ENCODE assay signal across 9 cellular contexts in the genomic region with DNA sequence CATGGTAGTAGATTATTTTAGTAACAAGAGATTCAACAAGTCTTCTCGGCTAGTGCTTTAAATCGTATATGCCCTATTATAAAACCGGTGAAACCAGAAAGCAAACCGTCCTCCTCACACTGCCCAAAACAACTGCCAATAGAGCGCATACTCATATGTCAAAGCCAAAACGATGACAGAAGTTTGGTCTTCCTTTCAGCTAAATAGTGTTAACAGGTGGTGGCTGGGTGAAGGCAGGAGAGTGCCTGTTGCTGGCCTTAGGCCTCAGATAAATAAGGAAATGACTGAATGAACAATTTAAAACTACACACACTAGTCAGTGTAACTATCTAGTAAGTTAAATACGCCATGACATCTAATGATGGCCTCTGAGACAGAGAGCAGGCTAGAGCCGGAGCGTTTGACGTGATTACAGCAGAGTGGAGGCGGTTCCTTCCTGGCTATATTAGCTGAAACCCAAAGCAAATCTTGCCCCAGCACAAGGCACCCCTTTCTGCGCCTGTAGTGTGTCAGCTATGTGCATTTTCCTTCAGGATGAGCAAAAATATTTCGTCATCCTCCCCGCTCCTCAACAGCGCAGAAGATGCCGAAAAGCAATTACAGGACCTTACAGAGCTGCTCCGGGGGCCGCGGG. TPM values are rescaled to one million over a fixed set of nuclear protein-coding genes. Genes with fewer than 3 reads are reported as not detected.
A peak's percentile ranks its signal among the peaks of the same experiment; 100 is the strongest.
DNase-seq lines count a peak whose midpoint lies in the region; ATAC-seq, FAIRE-seq and TF ChIP-seq lines count a peak whose summit lies in the region.
"Had no signal": no experiment of that assay in that cellular context is flagged by ENCODE, and none has a peak within 500 bp of the region (broad histone marks: within the 10 kb centered on the region; RNA-seq: fewer than 3 reads in every experiment).

No MANE protein-coding gene starts in this region.

- H3K4me1 ChIP-seq in A549: peaks cover 14% of the 10 kb centered on the region; the same call in 1 of the 3 replicates

- peak; percentile 56 to 76 for ATAC-seq in A549
- no peak for ATAC-seq in naive B cell (ENCODE audit: low read depth in 2 of 2)
- ATAC-seq in GM19328 (IDR thresholded peaks at IDR 0.05; ENCODE audit: unreplicated experiment): no peak
- no peak for ATAC-seq in GM21825 (IDR thresholded peaks at IDR 0.05; ENCODE audit: unreplicated experiment)
- no peak for ATAC-seq in GM19023 (IDR thresholded peaks at IDR 0.05; ENCODE audit: unreplicated experiment)

- peak overlapping the region; percentile 58 to 84 (median 78) for H3K4me3 Mint-ChIP-seq in naive B cell

- peaks cover 3 to 21% (median 17%) of the 10 kb centered on the region in 7 donors for H3K9me3 Mint-ChIP-seq in naive B cell

- peak overlapping the region; percentile 88 for H3K4me3 ChIP-seq in A549
- peak overlapping the region; percentile 47 to 84 (median 74) for H3K4me3 ChIP-seq in dorsolateral prefrontal cortex

- H3K27me3 ChIP-seq in dorsolateral prefrontal cortex: peaks cover 0 to 3% (median 0%) of the 10 kb centered on the region in 45 donors

- H3K27ac Mint-ChIP-seq in naive B cell: peak overlapping the region in 1 of 6 donors; percentile 14

- intact Hi-C loops in dorsolateral prefrontal cortex (cut with DNase I): no loop called here

- TF ChIP-seq CTCF in A549 (IDR thresholded peaks at IDR 0.05) (no peak), dorsolateral prefrontal cortex (IDR thresholded peaks at IDR 0.05 in 54 of 56, conservative IDR thresholded peaks at IDR 0.05 in 2 of 56; ENCODE audit: low read depth in 1 of 56, partially characterized antibody in 56 of 56) (no peak), RWPE1 (conservative IDR thresholded peaks at IDR 0.05; ENCODE audit: low read depth) (no peak)

- no peak for TF ChIP-seq RAD21 in A549 (conservative IDR thresholded peaks at IDR 0.05 in 1 of 2, IDR thresholded peaks at IDR 0.05 in 1 of 2)

- H3K27ac ChIP-seq in A549: peak overlapping the region; percentile 92 to 94
- H3K27ac ChIP-seq in dorsolateral prefrontal cortex: peak overlapping the region in 55 of 59 donors; percentile 2 to 92 (median 72)
- H3K27ac ChIP-seq in RWPE1: no peak overlapping the region

- no peak for FAIRE-seq in A549 (lab: Jason Lieb, UNC)

- H3K9me3 ChIP-seq in A549: peaks cover 21% of the 10 kb centered on the region

- no peak for TF ChIP-seq POLR2A in A549 (IDR thresholded peaks at IDR 0.05; ENCODE audit: low read length)

- WGBS in A549 (ENCODE audit: missing lambda C conversion rate): 55% methylated on average over 19 of the region's 19 CpGs

- DNase-seq in A549 (ENCODE audit: low read depth in 1 of 2, low spot score in 1 of 2) (peak; percentile 9 to 50), NCI-H146 (lab: John Stamatoyannopoulos, UW) (peak; percentile 47), dorsolateral prefrontal cortex (peak in 2 of 10 donors; percentile 5 to 19), naive B cell (no peak), RWPE1 (ENCODE audit: low spot score) (no peak)

- H3K4me2 ChIP-seq in A549: peak overlapping the region; percentile 83

- H3K4me1 Mint-ChIP-seq in naive B cell: peaks cover 0 to 6% (median 4%) of the 10 kb centered on the region in 3 donors

- no peak for TF ChIP-seq EP300 in A549 (IDR thresholded peaks at IDR 0.05)

- peaks cover 15 to 17% of the 10 kb centered on the region in 2 donors for H3K36me3 Mint-ChIP-seq in naive B cell

- H3K27me3 Mint-ChIP-seq in naive B cell: peaks cover 60 to 71% (median 69%) of the 10 kb centered on the region in 3 donors

- CTCF ChIA-PET in A549 (lab: Yijun Ruan, JAX): interaction anchor here (0.6 to 7.4 kb wide), 13 partner anchors 11 to 162 kb away, joined by 3 to 52 read pairs (median 4); a partner anchor contains a TSS
- CTCF ChIA-PET in RWPE1 (lab: Yijun Ruan, JAX): interaction anchor here (0.6 to 1.1 kb wide), 2 partner anchors 12 to 730 kb away, joined by 3 read pairs; no protein-coding TSS in a partner anchor

- POLR2A ChIA-PET in A549 (lab: Yijun Ruan, JAX): interaction anchor here (0.8 to 4.7 kb wide), 4 partner anchors 14 to 69 kb away, joined by 3 to 49 read pairs (median 4); no protein-coding TSS in a partner anchor
- POLR2A ChIA-PET in RWPE1 (lab: Yijun Ruan, JAX; ENCODE audit: low non-redundant PET): no interaction called here

TF ChIP-seq in A549, 52 proteins besides CTCF, POLR2A, EP300 and RAD21:
- TF ChIP-seq HOXA7 (CRISPR knock-in tag; IDR thresholded peaks at IDR 0.05) (no peak), CEBPB (IDR thresholded peaks at IDR 0.05) (peak; percentile 4 to 13; a peak in 1 of 4 replicates)

RNA-seq across cellular contexts. Expression of a gene that starts 1.6 kb away (rescaled TPM):
- polyA plus RNA-seq in A549 (2011; rRNA removed): 17.9 and 21.8 TPM in 2 replicates
- polyA plus RNA-seq in A549 (2012; cell fraction: cytosol; rRNA removed): 2.2 and 2.7 TPM in 2 replicates
- polyA plus RNA-seq in A549 (2012; cell fraction: nucleus; rRNA removed): 6.8 and 10.0 TPM in 2 replicates
- polyA plus RNA-seq in A549 (2017; fragmentation: RNase III; extraction: RNeasy Plus Mini Kit Qiagen cat#74134 plus additional on column Dnase treatment): 4.7 to 5.5 TPM (median 4.8 TPM) in 3 replicates
- 22.2 and 25.8 TPM in 2 replicates for polyA minus RNA-seq in A549 (2011; rRNA and poly(A)+ RNA removed)
- 100 to 1,000 TPM in 81 of 120 experiments, 10 to 100 TPM in 39; 36.5 to 177 (median 112) TPM for total RNA-seq in dorsolateral prefrontal cortex
- polyA plus RNA-seq in naive B cell (ENCODE audit: low read depth in 6 of 6): not detected
- total RNA-seq: myocyte had no signal

Comparison
In these comparisons a context has a peak if more than half of its experiments do, and no peak if none do; other contexts are left out.
1. ATAC-seq: peak in A549 (2 of 2); none in naive B cell (0 of 2), GM19328 (single experiment), GM21825 (single experiment) and GM19023 (single experiment).
2. DNase-seq: peak in A549 (2 of 2) and NCI-H146 (single experiment); none in naive B cell (single experiment) and RWPE1 (single experiment).